10 cellular contexts compared by ENCODE assay signal in the genomic region with DNA sequence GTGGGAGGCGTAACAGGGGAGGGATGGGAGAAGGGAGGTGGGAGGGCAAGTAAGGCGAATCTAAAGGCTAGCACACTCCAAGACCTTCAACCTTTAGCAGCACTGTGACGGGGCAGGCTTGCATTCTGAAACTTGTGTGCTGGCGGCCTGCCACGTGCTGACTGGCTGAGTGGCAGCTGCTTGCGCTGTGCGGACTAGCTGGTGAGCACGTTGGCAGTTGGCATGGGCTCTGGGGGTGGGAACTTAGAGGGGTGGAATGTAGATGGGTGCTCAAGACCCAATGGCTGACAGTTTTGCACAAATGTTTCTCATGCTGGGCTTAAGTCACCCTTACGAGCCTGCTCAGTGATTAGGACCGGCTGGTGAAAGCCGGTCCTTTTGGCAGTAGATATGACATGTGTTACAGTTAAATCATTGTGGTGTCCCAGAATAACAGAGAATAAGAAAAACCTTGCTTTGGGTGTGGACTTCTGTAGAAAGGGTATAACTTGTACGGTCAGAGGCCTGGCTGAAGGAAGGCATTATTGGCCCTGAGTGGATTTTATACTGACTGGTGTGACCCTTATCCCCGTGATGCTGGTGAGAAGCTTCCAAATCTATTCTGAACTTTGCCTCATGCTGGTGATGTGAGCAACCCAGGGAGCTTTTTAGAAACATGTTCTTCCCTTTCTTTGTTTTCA.
DNase-seq lines count a peak whose midpoint lies in the region; ATAC-seq and TF ChIP-seq lines count a peak whose summit lies in the region.
"Had no signal": no experiment of that assay in that cellular context is flagged by ENCODE, and none has a peak within 500 bp of the region (broad histone marks: within the 10 kb centered on the region; RNA-seq: fewer than 3 reads in every experiment).

No MANE protein-coding gene starts in this region.

- H3K27ac Mint-ChIP-seq in stimulated activated naive CD8-positive, alpha-beta T cell treated with anti-CD3 and anti-CD28 coated beads, Interleukin-15, amount 100 ng/mL, for 72 hours: no peak overlapping the region
- H3K27ac Mint-ChIP-seq in immature natural killer cell: no peak overlapping the region
- H3K27ac Mint-ChIP-seq: activated CD8-positive, alpha-beta T cell treated with anti-CD3 and anti-CD28 coated beads, Interleukin-2, amount 10 ng/mL, durations not matched to agents 7 days and 5 days had no signal

- no peaks in the 10 kb centered on the region for H3K27me3 Mint-ChIP-seq in stimulated activated naive CD8-positive, alpha-beta T cell treated with anti-CD3 and anti-CD28 coated beads, Interleukin-15, amount 100 ng/mL, for 72 hours
- peaks cover 0 to 2% (median 2%) of the 10 kb centered on the region in 3 donors for H3K27me3 Mint-ChIP-seq in immature natural killer cell (ENCODE audit: low read depth in 3 of 3)

- no peaks in the 10 kb centered on the region for H3K79me2 ChIP-seq in PC-9 (ENCODE audit: low read depth)

- no peaks in the 10 kb centered on the region for H3F3A ChIP-seq in PC-9 (ENCODE audit: insufficient read depth, low read depth)

- H3K9me2 ChIP-seq in PC-9 (ENCODE audit: insufficient read depth): no peaks in the 10 kb centered on the region

- no peaks in the 10 kb centered on the region for H3K9me3 ChIP-seq in esophagus squamous epithelium
- H3K9me3 ChIP-seq in PC-9 (ENCODE audit: insufficient read depth, low read depth): no peaks in the 10 kb centered on the region
- H3K9me3 ChIP-seq: BLaER1 had no signal

- no peaks in the 10 kb centered on the region for H4K20me1 ChIP-seq in PC-9 (ENCODE audit: insufficient read depth)
- H4K20me1 ChIP-seq: BLaER1 had no signal

- DNase-seq in stimulated activated naive CD8-positive, alpha-beta T cell treated with anti-CD3 and anti-CD28 coated beads, Interleukin-15, amount 100 ng/mL, for 72 hours: no peak
- no peak for DNase-seq in stimulated activated naive CD8-positive, alpha-beta T cell treated with anti-CD3 and anti-CD28 coated beads, Interleukin-15, Interleukin-2, amounts not matched to agents 100 U/mL and 50 U/mL, for 24 hours
- no peak for DNase-seq in esophagus squamous epithelium (lab: John Stamatoyannopoulos, UW)
- peak; percentile 99 for DNase-seq in myocyte (ENCODE audit: low read depth)
- no peak for DNase-seq in SKM-1 (lab: John Stamatoyannopoulos, UW; ENCODE audit: unreplicated experiment)
- no peak for DNase-seq in PC-9
- DNase-seq in NOMO-1 treated with dmso at 0.1 percent for 144 hours (lab: John Stamatoyannopoulos, UW; ENCODE audit: unreplicated experiment): no peak
- DNase-seq in immature natural killer cell: no peak
- DNase-seq: activated CD8-positive, alpha-beta T cell treated with anti-CD3 and anti-CD28 coated beads, Interleukin-2, amount 10 ng/mL, durations not matched to agents 7 days and 5 days had no signal

- no peak overlapping the region for H2AFZ ChIP-seq in PC-9

- H3K4me3 Mint-ChIP-seq in stimulated activated naive CD8-positive, alpha-beta T cell treated with anti-CD3 and anti-CD28 coated beads, Interleukin-15, amount 100 ng/mL, for 72 hours: no peak overlapping the region
- H3K4me3 Mint-ChIP-seq in immature natural killer cell: no peak overlapping the region
- H3K4me3 Mint-ChIP-seq: activated CD8-positive, alpha-beta T cell treated with anti-CD3 and anti-CD28 coated beads, Interleukin-2, amount 10 ng/mL, durations not matched to agents 7 days and 5 days had no signal

- H3K36me3 ChIP-seq in esophagus squamous epithelium (no peaks in the 10 kb centered on the region), PC-9 (ENCODE audit: low read depth) (no peaks in the 10 kb centered on the region)
- H3K36me3 ChIP-seq: BLaER1 had no signal

- H3K4me1 ChIP-seq in esophagus squamous epithelium (peaks cover 6 to 37% (median 8%) of the 10 kb centered on the region in 3 donors), PC-9 (replicated peaks; ENCODE audit: insufficient read depth) (no peaks in the 10 kb centered on the region)
- H3K4me1 ChIP-seq: BLaER1 had no signal

- no peak for TF ChIP-seq POLR2A in esophagus squamous epithelium (IDR thresholded peaks at IDR 0.05)

- H3K4me3 ChIP-seq in esophagus squamous epithelium (peak overlapping the region in 2 of 4 donors; percentile 10 to 37), PC-9 (no peak overlapping the region)
- H3K4me3 ChIP-seq: BLaER1 had no signal

- peak; percentile 22 for ATAC-seq in stimulated activated naive CD8-positive, alpha-beta T cell treated with anti-CD3 and anti-CD28 coated beads, Interleukin-15, amount 100 ng/mL, for 72 hours
- ATAC-seq in stimulated activated naive CD8-positive, alpha-beta T cell treated with anti-CD3 and anti-CD28 coated beads, Interleukin-15, Interleukin-2, amounts not matched to agents 100 U/mL and 50 U/mL, for 24 hours: no peak
- ATAC-seq: activated CD8-positive, alpha-beta T cell treated with anti-CD3 and anti-CD28 coated beads, Interleukin-2, amount 10 ng/mL, durations not matched to agents 7 days and 5 days had no signal

- no peak overlapping the region for H3K4me2 ChIP-seq in PC-9
- H3K4me2 ChIP-seq: BLaER1 had no signal

- no peaks in the 10 kb centered on the region for H3K9me3 Mint-ChIP-seq in stimulated activated naive CD8-positive, alpha-beta T cell treated with anti-CD3 and anti-CD28 coated beads, Interleukin-15, amount 100 ng/mL, for 72 hours
- H3K9me3 Mint-ChIP-seq in immature natural killer cell: no peaks in the 10 kb centered on the region

- CTCF ChIA-PET in PC-9 (lab: Charles Lee): interaction anchor here (0.7 kb wide), 1 partner anchor 174 kb away, joined by 6 read pairs; no protein-coding TSS in a partner anchor

- POLR2A ChIA-PET in PC-9 (lab: Charles Lee; ENCODE audit: unreplicated experiment): no interaction called here

- H3K4me1 Mint-ChIP-seq in stimulated activated naive CD8-positive, alpha-beta T cell treated with anti-CD3 and anti-CD28 coated beads, Interleukin-15, amount 100 ng/mL, for 72 hours: no peaks in the 10 kb centered on the region
- peaks cover 15 to 16% of the 10 kb centered on the region in 2 donors for H3K4me1 Mint-ChIP-seq in immature natural killer cell

- no peaks in the 10 kb centered on the region for H3K36me3 Mint-ChIP-seq in immature natural killer cell

- H3K27me3 ChIP-seq in esophagus squamous epithelium (no peaks in the 10 kb centered on the region), PC-9 (ENCODE audit: insufficient read depth, low read depth) (no peaks in the 10 kb centered on the region)
- H3K27me3 ChIP-seq: BLaER1 had no signal

- no TSS peak for BruUV-seq in PC-9 (replicated peaks; lab: Mats Ljungman, UMichigan)

- TF ChIP-seq CTCF in esophagus squamous epithelium (IDR thresholded peaks at IDR 0.05) (no peak), PC-9 (conservative IDR thresholded peaks at IDR 0.05) (no peak)

- H3K27ac ChIP-seq in esophagus squamous epithelium (peak overlapping the region in 3 of 4 donors; percentile 24 to 62 (median 30)), PC-9 (no peak overlapping the region)
- H3K27ac ChIP-seq: BLaER1 had no signal

- 25 to 34% methylated on average over 13 of the region's 13 CpGs for WGBS in esophagus squamous epithelium, 2 donors

- intact Hi-C loops in esophagus squamous epithelium (cut with DNase I): no loop called here
- intact Hi-C loops in PC-9 (cut with micrococcal nuclease; ENCODE audit: unreplicated experiment): no loop called here
